Comparison of ENCODE assay signal across 10 cellular contexts in the genomic region with DNA sequence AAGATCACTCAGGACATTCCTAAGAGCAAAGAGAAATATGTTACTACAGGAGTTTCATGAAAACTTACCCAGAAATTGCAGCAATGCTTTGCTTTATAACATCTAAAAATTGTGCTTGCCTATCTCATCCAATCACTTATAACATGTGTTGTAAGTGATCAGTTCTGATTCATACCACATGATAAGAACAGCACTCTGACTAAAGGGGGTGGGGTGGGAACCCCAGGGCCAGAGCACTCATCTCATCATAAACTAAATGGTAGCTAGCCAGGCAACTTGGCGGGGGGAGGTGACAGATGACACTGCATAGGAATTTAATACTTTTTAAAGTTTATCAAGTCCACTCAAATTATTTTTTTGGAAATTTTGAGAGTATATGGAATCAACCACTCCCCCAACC. TPM values are rescaled to one million over a fixed set of nuclear protein-coding genes. Genes with fewer than 3 reads are reported as not detected.
DNase-seq lines count a peak whose midpoint lies in the region; ATAC-seq lines count a peak whose summit lies in the region.
"Had no signal": no experiment of that assay in that cellular context is flagged by ENCODE, and none has a peak within 500 bp of the region (broad histone marks: within the 10 kb centered on the region; RNA-seq: fewer than 3 reads in every experiment).

No MANE protein-coding gene starts in this region.

- peak; percentile 18 for DNase-seq in EL
- no peak for DNase-seq in T-helper 17 cell
- no peak for DNase-seq in effector memory CD8-positive, alpha-beta T cell
- DNase-seq in stimulated activated CD4-positive, alpha-beta T cell treated with anti-CD3 and anti-CD28 coated beads, Interleukin-2, amount 100 ng/mL, for 4 hours (ENCODE audit: low read depth), result peak; percentile 33
- no peak for DNase-seq in SHP77 treated with DMSO at 0.1 percent for 48 hours (lab: John Stamatoyannopoulos, UW)
- DNase-seq in SKM-1 treated with dmso at 0.1 percent for 144 hours (lab: John Stamatoyannopoulos, UW; ENCODE audit: unreplicated experiment), result no peak
- no peak for DNase-seq in NCI-H2227 (lab: John Stamatoyannopoulos, UW; ENCODE audit: unreplicated experiment)
- DNase-seq: NCI-H1436 treated with DMSO at 0.1 percent for 48 hours, T-helper 9 cell had no signal

- H3K36me3 Mint-ChIP-seq in T-helper 17 cell (ENCODE audit: low read depth), result peaks cover 5% of the 10 kb centered on the region
- H3K36me3 Mint-ChIP-seq in effector memory CD8-positive, alpha-beta T cell (ENCODE audit: insufficient read depth), result peaks cover 30% of the 10 kb centered on the region

- H3K27ac Mint-ChIP-seq in T-helper 17 cell, result no peak overlapping the region
- no peak overlapping the region for H3K27ac Mint-ChIP-seq in effector memory CD8-positive, alpha-beta T cell

- no peaks in the 10 kb centered on the region for H3K9me3 ChIP-seq in T-helper 17 cell (ENCODE audit: control insufficient read depth, low read length, poor library complexity, severe bottlenecking)

- no peaks in the 10 kb centered on the region for H3K9me3 Mint-ChIP-seq in effector memory CD8-positive, alpha-beta T cell

- H3K4me3 Mint-ChIP-seq in T-helper 17 cell, result no peak overlapping the region
- no peak overlapping the region for H3K4me3 Mint-ChIP-seq in effector memory CD8-positive, alpha-beta T cell

- ATAC-seq in T-helper 17 cell (peak; percentile 57), HG02678 (IDR thresholded peaks at IDR 0.05; ENCODE audit: unreplicated experiment) (no peak)
- ATAC-seq in effector memory CD8-positive, alpha-beta T cell (replicated peaks), result peak; percentile 62

- H3K27me3 Mint-ChIP-seq in T-helper 17 cell, result no peaks in the 10 kb centered on the region
- no peaks in the 10 kb centered on the region for H3K27me3 Mint-ChIP-seq in effector memory CD8-positive, alpha-beta T cell

- H3K4me1 Mint-ChIP-seq in T-helper 17 cell, result peaks cover 58% of the 10 kb centered on the region
- H3K4me1 Mint-ChIP-seq in effector memory CD8-positive, alpha-beta T cell (ENCODE audit: low read depth in 2 of 2), result peaks cover 55 to 68% of the 10 kb centered on the region in 2 donors

RNA-seq across cellular contexts. Expression of a gene that starts 42.1 kb away (rescaled TPM):
- total RNA-seq in T-helper 17 cell, result 10 to 100 TPM; 72.9 to 86.1 TPM

Comparison
In these comparisons a context has a peak if more than half of its experiments do, and no peak if none do; other contexts are left out.
1. DNase-seq: peak in EL (single experiment) and stimulated activated CD4-positive, alpha-beta T cell treated with anti-CD3 and anti-CD28 coated beads, Interleukin-2, amount 100 ng/mL, for 4 hours (single experiment); none in T-helper 17 cell (0 of 3), effector memory CD8-positive, alpha-beta T cell (0 of 3), SHP77 treated with DMSO at 0.1 percent for 48 hours (single experiment), SKM-1 treated with dmso at 0.1 percent for 144 hours (single experiment) and NCI-H2227 (single experiment).